ENCODE assay signal across 24 cellular contexts in the genomic region with DNA sequence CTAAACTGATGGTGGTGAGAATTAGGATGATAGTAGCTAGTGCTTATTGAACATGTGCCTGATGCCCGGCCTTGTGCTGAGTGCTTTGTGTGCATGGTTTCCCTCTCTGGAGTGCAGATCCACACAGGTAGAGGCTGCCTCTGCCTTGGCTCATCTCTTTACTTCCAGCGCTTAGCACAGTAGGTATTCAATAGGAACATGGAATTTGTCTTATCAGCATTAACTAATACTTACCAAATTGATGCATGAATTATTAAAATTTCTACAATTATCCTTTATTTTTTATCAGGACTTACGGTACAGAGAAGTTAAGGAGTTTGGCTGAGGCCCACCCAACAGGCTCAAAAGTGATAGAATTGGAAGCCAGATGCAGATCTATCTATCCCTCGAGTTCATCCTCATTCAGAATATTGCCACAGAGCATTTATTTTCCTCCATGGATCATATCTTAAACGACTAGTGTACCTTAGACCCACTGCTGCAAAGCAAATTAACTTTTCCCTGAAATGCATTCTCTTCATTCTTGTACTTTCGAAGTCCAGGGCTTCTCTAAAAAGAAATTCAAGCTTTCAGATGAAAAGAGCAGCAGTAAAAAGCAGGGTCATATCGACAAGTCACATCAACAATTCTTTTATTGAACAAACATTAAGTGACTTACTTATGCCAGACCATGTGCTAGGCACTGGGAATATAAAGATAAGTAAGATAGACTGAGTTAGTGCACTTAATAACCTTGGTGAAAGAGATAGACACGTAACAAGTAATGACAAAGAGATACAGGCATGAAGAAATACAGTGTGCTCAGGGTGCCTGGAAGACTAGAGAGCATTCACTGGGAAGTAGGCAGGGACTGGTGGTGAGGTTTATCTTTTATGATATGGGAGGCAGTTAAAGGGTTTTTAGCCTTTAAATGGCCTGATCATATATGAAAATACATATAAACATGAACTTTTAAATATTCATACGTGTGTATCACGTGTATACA.
DNase-seq lines count a peak whose midpoint lies in the region; ATAC-seq, FAIRE-seq and TF ChIP-seq lines count a peak whose summit lies in the region.
"Had no signal": no experiment of that assay in that cellular context is flagged by ENCODE, and none has a peak within 500 bp of the region (broad histone marks: within the 10 kb centered on the region; RNA-seq: fewer than 3 reads in every experiment).

No MANE protein-coding gene starts in this region.

- intact Hi-C loops in endothelial cell of umbilical vein (cut with micrococcal nuclease) (no loop called here), mucosa of descending colon (cut with DNase I, micrococcal nuclease) (no loop called here)

- no peak overlapping the region for H3K4me3 Mint-ChIP-seq in H9
- H3K4me3 Mint-ChIP-seq: CD4-positive, alpha-beta T cell had no signal

- H2BK15ac ChIP-seq in H9 (ENCODE audit: low read depth, low read length): no peak overlapping the region

- no peak for TF ChIP-seq CTCF in H9 (conservative IDR thresholded peaks at IDR 0.05)
- TF ChIP-seq CTCF in VCaP (conservative IDR thresholded peaks at IDR 0.05): no peak
- TF ChIP-seq CTCF in endothelial cell of umbilical vein (IDR thresholded peaks at IDR 0.05; ENCODE audit: extremely low read depth in 1 of 2, insufficient read depth in 1 of 2, low read depth in 1 of 2, low read length in 2 of 2): no peak
- no peak for TF ChIP-seq CTCF in mucosa of descending colon (IDR thresholded peaks at IDR 0.05)

- BruUV-seq in endothelial cell of umbilical vein (replicated peaks; lab: Mats Ljungman, UMichigan): no TSS peak

- no peak overlapping the region for H3K9ac ChIP-seq in H9 (ENCODE audit: extremely low read depth, insufficient read length, low read length)
- no peak overlapping the region for H3K9ac ChIP-seq in endothelial cell of umbilical vein (replicated peaks; ENCODE audit: extremely low read depth, insufficient read depth, low read length)
- H3K9ac ChIP-seq: BLaER1 treated with 17β-estradiol and CSF1 and Interleukin-3, amounts not matched to agents 10 nM and 100 nM had no signal

- peaks cover 10% of the 10 kb centered on the region; the same call in 1 of the 2 replicates for H3K4me1 ChIP-seq in H9 (ENCODE audit: insufficient read depth, low read length)
- H3K4me1 ChIP-seq in endothelial cell of umbilical vein (ENCODE audit: control insufficient read depth, extremely low read depth, insufficient read depth, low read length): no peaks in the 10 kb centered on the region
- H3K4me1 ChIP-seq in small intestine (ENCODE audit: control insufficient read depth in 2 of 2, insufficient read depth in 1 of 2, low read depth in 1 of 2, low read length in 1 of 2): no peaks in the 10 kb centered on the region
- H3K4me1 ChIP-seq in mucosa of descending colon (ENCODE audit: low read depth): no peaks in the 10 kb centered on the region
- H3K4me1 ChIP-seq: BLaER1 treated with 17β-estradiol and CSF1 and Interleukin-3, amounts not matched to agents 10 nM and 100 nM had no signal

- no peak overlapping the region for H3K56ac ChIP-seq in H9 (ENCODE audit: insufficient read length, low read depth, low read length)

- no peak overlapping the region for H2AK5ac ChIP-seq in H9 (ENCODE audit: insufficient read length, low read length)

- H3K79me2 ChIP-seq in H9 (ENCODE audit: insufficient read depth, low read length): no peaks in the 10 kb centered on the region
- H3K79me2 ChIP-seq in endothelial cell of umbilical vein (ENCODE audit: control insufficient read depth, insufficient read depth, low read length): no peaks in the 10 kb centered on the region

- no peaks in the 10 kb centered on the region for H3K23me2 ChIP-seq in H9 (ENCODE audit: insufficient read length, low read depth, low read length, poor library complexity, severe bottlenecking)

- H3K36me3 Mint-ChIP-seq in H9 (ENCODE audit: insufficient read depth in 1 of 3, low read depth in 3 of 3): 0 out of 7 replicates have a peak, but pooled peaks cover 0 to 3% (median 0%) of the 10 kb centered on the region in 3 experiments

- no peaks in the 10 kb centered on the region for H3K27me3 Mint-ChIP-seq in H9 (ENCODE audit: low read depth)
- H3K27me3 Mint-ChIP-seq: CD4-positive, alpha-beta T cell had no signal

- no peak overlapping the region for H4K8ac ChIP-seq in H9 (replicated peaks; ENCODE audit: insufficient read length, low read depth, low read length)

- H2BK5ac ChIP-seq in H9 (ENCODE audit: insufficient read length, low read length): no peak overlapping the region

- no peak overlapping the region for H2BK120ac ChIP-seq in H9 (ENCODE audit: low read depth, low read length, poor library complexity, severe bottlenecking)

- no peaks in the 10 kb centered on the region for H3K79me1 ChIP-seq in H9 (ENCODE audit: insufficient read depth, low read depth, low read length, poor library complexity, severe bottlenecking)

- H3K4me3 ChIP-seq in endothelial cell of umbilical vein (replicated peaks in 1 of 3; ENCODE audit: insufficient read depth in 1 of 3, low read depth in 1 of 3, low read length in 3 of 3) (no peak overlapping the region), small intestine (ENCODE audit: low read depth in 1 of 2, low read length in 2 of 2) (no peak overlapping the region), mucosa of descending colon (no peak overlapping the region)
- H3K4me3 ChIP-seq: BLaER1 treated with 17β-estradiol and CSF1 and Interleukin-3, amounts not matched to agents 10 nM and 100 nM; GM12878 had no signal

- H3K27me3 ChIP-seq in H9 (ENCODE audit: insufficient read depth, low read length) (no peaks in the 10 kb centered on the region), endothelial cell of umbilical vein (ENCODE audit: control insufficient read depth in 2 of 2, insufficient read depth in 2 of 2, low read length in 2 of 2) (no peaks in the 10 kb centered on the region), small intestine (ENCODE audit: control insufficient read depth in 2 of 2, insufficient read depth in 2 of 2, low read length in 2 of 2) (no peaks in the 10 kb centered on the region)
- H3K27me3 ChIP-seq: BLaER1 treated with 17β-estradiol and CSF1 and Interleukin-3, amounts not matched to agents 10 nM and 100 nM had no signal

- H2BK12ac ChIP-seq in H9 (ENCODE audit: insufficient read length, low read depth, low read length): no peak overlapping the region

- no peak overlapping the region for H3K18ac ChIP-seq in H9 (ENCODE audit: insufficient read length, low read depth, low read length)

- no peak overlapping the region for H3K4ac ChIP-seq in H9 (ENCODE audit: low read depth, low read length)

- TF ChIP-seq POLR2A in endothelial cell of umbilical vein (IDR thresholded peaks at IDR 0.05; ENCODE audit: low read depth, low read length): no peak

- whole genome bisulfite sequencing in H9 (ENCODE audit: extremely low coverage, insufficient read length, low lambda C conversion rate): no CpG with 5 or more reads among the region's 10 CpGs
- WGBS in small intestine, 3 donors: 47 to 75% (median 60%) methylated on average over 10 of the region's 10 CpGs

- H3K14ac ChIP-seq in H9 (ENCODE audit: insufficient read depth, low read length): no peak overlapping the region

- POLR2A ChIA-PET in endothelial cell of umbilical vein (lab: Charles Lee): no interaction called here

- no peak overlapping the region for H3T11ph ChIP-seq in H9 (ENCODE audit: low read length)

- H3K9me3 Mint-ChIP-seq in H9: no peaks in the 10 kb centered on the region
- H3K9me3 Mint-ChIP-seq: CD4-positive, alpha-beta T cell had no signal

- H3K4me1 Mint-ChIP-seq in H9: peaks cover 42 to 51% of the 10 kb centered on the region in 2 experiments

- no peak overlapping the region for H4K5ac ChIP-seq in H9 (ENCODE audit: insufficient read length, low read depth, low read length)

- no peak for DNase-seq in H9
- DNase-seq in endothelial cell of umbilical vein (ENCODE audit: low read depth, low spot score): no peak
- peak; percentile 24 for DNase-seq in small intestine
- no peak for DNase-seq in NCI-H128 (lab: John Stamatoyannopoulos, UW; ENCODE audit: unreplicated experiment)
- DNase-seq in occipital lobe (lab: John Stamatoyannopoulos, UW): no peak
- DNase-seq in mucosa of descending colon: no peak
- DNase-seq: AML-193; CD4-positive, alpha-beta T cell; GDM1; GOT3; MV-4-11; NCI-H1105 treated with DMSO at 0.1 percent for 48 hours; NCI-H1694; NCI-H2029 treated with DMSO at 0.1 percent for 48 hours; NCI-H2227 treated with DMSO at 0.1 percent for 48 hours; NCI-H526 treated with DMSO at 0.1 percent for 48 hours; SHP77 had no signal

- no peak overlapping the region for H3K4me2 ChIP-seq in H9 (ENCODE audit: insufficient read depth, insufficient read length, low read length)
- H3K4me2 ChIP-seq in endothelial cell of umbilical vein (ENCODE audit: insufficient read depth, low read length): no peak overlapping the region
- H3K4me2 ChIP-seq: BLaER1 treated with 17β-estradiol and CSF1 and Interleukin-3, amounts not matched to agents 10 nM and 100 nM had no signal

- H2AFZ ChIP-seq in H9 (ENCODE audit: low read length) (no peak overlapping the region), endothelial cell of umbilical vein (ENCODE audit: low read depth, low read length) (no peak overlapping the region)

- no peak overlapping the region for H4K91ac ChIP-seq in H9 (ENCODE audit: insufficient read length, low read depth, low read length)

- no peaks in the 10 kb centered on the region for H3K9me1 ChIP-seq in endothelial cell of umbilical vein (replicated peaks; ENCODE audit: control insufficient read depth, extremely low read depth, insufficient read depth, low read length)

- no peaks in the 10 kb centered on the region for H3K36me3 ChIP-seq in endothelial cell of umbilical vein (ENCODE audit: control insufficient read depth in 2 of 2, extremely low read depth in 1 of 2, insufficient read depth in 2 of 2, low read length in 2 of 2)
- H3K36me3 ChIP-seq in small intestine (ENCODE audit: control insufficient read depth in 2 of 2, insufficient read depth in 2 of 2, low read length in 2 of 2): no peaks in the 10 kb centered on the region
- no peaks in the 10 kb centered on the region for H3K36me3 ChIP-seq in mucosa of descending colon (ENCODE audit: low read depth)
- H3K36me3 ChIP-seq: BLaER1 treated with 17β-estradiol and CSF1 and Interleukin-3, amounts not matched to agents 10 nM and 100 nM had no signal

- H4K20me1 ChIP-seq in H9 (ENCODE audit: control insufficient read depth, insufficient read depth, insufficient read length) (no peaks in the 10 kb centered on the region), endothelial cell of umbilical vein (replicated peaks; ENCODE audit: control insufficient read depth, extremely low read depth, insufficient read depth, low read length) (no peaks in the 10 kb centered on the region)
- H4K20me1 ChIP-seq: BLaER1 treated with 17β-estradiol and CSF1 and Interleukin-3, amounts not matched to agents 10 nM and 100 nM had no signal

- CTCF ChIA-PET in endothelial cell of umbilical vein (lab: Charles Lee): interaction anchor here (1.0 to 4.9 kb wide), 3 partner anchors 127 to 292 kb away, joined by 4 to 19 read pairs (median 16); no protein-coding TSS in a partner anchor

- H3K9me3 ChIP-seq in H9 (ENCODE audit: control insufficient read depth, low read depth, low read length): no peaks in the 10 kb centered on the region
- no peaks in the 10 kb centered on the region for H3K9me3 ChIP-seq in endothelial cell of umbilical vein (replicated peaks; ENCODE audit: control insufficient read depth, insufficient read depth, low read length)
- no peaks in the 10 kb centered on the region for H3K9me3 ChIP-seq in small intestine (ENCODE audit: control insufficient read depth, low read depth)
- no peaks in the 10 kb centered on the region for H3K9me3 ChIP-seq in mucosa of descending colon
- H3K9me3 ChIP-seq: BLaER1 treated with 17β-estradiol and CSF1 and Interleukin-3, amounts not matched to agents 10 nM and 100 nM had no signal

- H3K27ac ChIP-seq in H9 (ENCODE audit: insufficient read length, low read depth, low read length) (no peak overlapping the region), VCaP (peak overlapping the region; percentile 47), endothelial cell of umbilical vein (ENCODE audit: insufficient read depth, low read depth, low read length) (no peak overlapping the region), small intestine (ENCODE audit: low read depth in 1 of 2, low read length in 1 of 2) (no peak overlapping the region)
- H3K27ac ChIP-seq: BLaER1 treated with 17β-estradiol and CSF1 and Interleukin-3, amounts not matched to agents 10 nM and 100 nM; RWPE1 had no signal

- H3K23ac ChIP-seq in H9 (ENCODE audit: insufficient read length, low read depth, low read length): no peak overlapping the region

- H3K27ac Mint-ChIP-seq in H9: peak overlapping the region in 2 of 3 experiments; percentile 25 to 45; a peak in 3 of 7 replicates
- H3K27ac Mint-ChIP-seq: CD4-positive, alpha-beta T cell had no signal

- peak; percentile 4 for FAIRE-seq in endothelial cell of umbilical vein (lab: Jason Lieb, UNC)
- no peak for FAIRE-seq in small intestine (lab: Jason Lieb, UNC)
- FAIRE-seq: A204.1, GM12878 had no signal

- dilution Hi-C loops in endothelial cell of umbilical vein (cut with MboI; ENCODE audit: extremely low pct_ligation_motif_present, low sequenced_read_pairs): no loop called here

- ATAC-seq in mucosa of descending colon: no peak
- ATAC-seq: GM12878, HCT116, Panc1 had no signal

- no peak overlapping the region for H2BK20ac ChIP-seq in H9 (ENCODE audit: low read depth, low read length, poor library complexity, severe bottlenecking)
